In genomic region chr20:57397004-57397692, GRCh38 we compare ENCODE assay signal across 10 cellular contexts. TPM values are rescaled to one million over a fixed set of nuclear protein-coding genes. Genes with fewer than 3 reads are reported as not detected.
DNase-seq lines count a peak whose midpoint lies in the region; ATAC-seq and TF ChIP-seq lines count a peak whose summit lies in the region.
"Had no signal": no experiment of that assay in that cellular context is flagged by ENCODE, and none has a peak within 500 bp of the region (broad histone marks: within the 10 kb centered on the region; RNA-seq: fewer than 3 reads in every experiment).

No MANE protein-coding gene starts in this region.

- TF ChIP-seq EP300 in esophagus muscularis mucosa (IDR thresholded peaks at IDR 0.05), result no peak

- 46% methylated on average over 8 of the region's 15 CpGs for WGBS in esophagus muscularis mucosa
- WGBS in prostate gland, result 59% methylated on average over 15 of the region's 15 CpGs

- BruUV-seq in Calu3 (replicated peaks; lab: Mats Ljungman, UMichigan), result no TSS peak

- H3K27ac Mint-ChIP-seq in T-helper 1 cell treated with Interleukin-12 subunit alpha and Interleukin-12 subunit beta and Interleukin-4 antibody, amounts not matched to agents 30 μg/mL and 1 μg/mL, for 36 hours, result peak overlapping the region; percentile 96
- no peak overlapping the region for H3K27ac Mint-ChIP-seq in Calu3 (ENCODE audit: unreplicated experiment)

- DNase-seq in GM12864 (ENCODE audit: low read depth) (no peak), esophagus muscularis mucosa (ENCODE audit: extremely low spot score) (no peak), prostate gland (ENCODE audit: low spot score) (no peak), GOT3 (lab: John Stamatoyannopoulos, UW) (no peak), Calu3 (no peak)
- DNase-seq: activated CD4-positive, CD25-positive, alpha-beta regulatory T cell treated with anti-CD3 and anti-CD28 coated beads, Interleukin-2, amount 50 U/mL, for 72 hours; DMS53 had no signal

- peaks cover 74% of the 10 kb centered on the region for H3K4me1 Mint-ChIP-seq in T-helper 1 cell treated with Interleukin-12 subunit alpha and Interleukin-12 subunit beta and Interleukin-4 antibody, amounts not matched to agents 30 μg/mL and 1 μg/mL, for 36 hours (ENCODE audit: low read depth)
- no peaks in the 10 kb centered on the region for H3K4me1 Mint-ChIP-seq in Calu3 (ENCODE audit: low read depth, unreplicated experiment)

- TF ChIP-seq CTCF in GM12864 (IDR thresholded peaks at IDR 0.05; ENCODE audit: low read depth, low read length, missing control alignments) (no peak), esophagus muscularis mucosa (IDR thresholded peaks at IDR 0.05) (no peak), prostate gland (IDR thresholded peaks at IDR 0.05) (no peak), Calu3 (IDR thresholded peaks at IDR 0.05; ENCODE audit: unreplicated experiment) (no peak)

- intact Hi-C loops in esophagus muscularis mucosa (cut with DNase I) (no loop called here), prostate gland (cut with DNase I) (loop anchor here (10.0 kb wide), 1 partner anchor 318 kb away; the partner anchor contains the start of gene PMEPA1), Calu3 (cut with micrococcal nuclease; ENCODE audit: unreplicated experiment) (no loop called here)

- peak overlapping the region; percentile 81 for H3K4me3 Mint-ChIP-seq in T-helper 1 cell treated with Interleukin-12 subunit alpha and Interleukin-12 subunit beta and Interleukin-4 antibody, amounts not matched to agents 30 μg/mL and 1 μg/mL, for 36 hours
- no peak overlapping the region for H3K4me3 Mint-ChIP-seq in Calu3 (ENCODE audit: low read depth, unreplicated experiment)

- TF ChIP-seq POLR2A in esophagus muscularis mucosa (IDR thresholded peaks at IDR 0.05; ENCODE audit: low read depth), result no peak
- TF ChIP-seq POLR2A in prostate gland (IDR thresholded peaks at IDR 0.05), result no peak

- ATAC-seq in HG03175 (IDR thresholded peaks at IDR 0.05; ENCODE audit: unreplicated experiment) (no peak), HG02852 (IDR thresholded peaks at IDR 0.05; ENCODE audit: unreplicated experiment) (no peak)

- H3K9me3 ChIP-seq in esophagus muscularis mucosa (no peaks in the 10 kb centered on the region), prostate gland (no peaks in the 10 kb centered on the region)

- H3K4me3 ChIP-seq in GM12864 (ENCODE audit: low read depth, low read length) (peak overlapping the region; percentile 6), esophagus muscularis mucosa (peak overlapping the region in 2 of 4 donors; percentile 10 to 31), prostate gland (no peak overlapping the region)

- peaks cover 68% of the 10 kb centered on the region for H3K36me3 Mint-ChIP-seq in T-helper 1 cell treated with Interleukin-12 subunit alpha and Interleukin-12 subunit beta and Interleukin-4 antibody, amounts not matched to agents 30 μg/mL and 1 μg/mL, for 36 hours (ENCODE audit: low read depth)
- peaks cover 28% of the 10 kb centered on the region for H3K36me3 Mint-ChIP-seq in Calu3 (ENCODE audit: insufficient read depth, unreplicated experiment)

- H3K9me3 Mint-ChIP-seq in T-helper 1 cell treated with Interleukin-12 subunit alpha and Interleukin-12 subunit beta and Interleukin-4 antibody, amounts not matched to agents 30 μg/mL and 1 μg/mL, for 36 hours, result no peaks in the 10 kb centered on the region
- H3K9me3 Mint-ChIP-seq in Calu3 (ENCODE audit: low read depth, unreplicated experiment), result no peaks in the 10 kb centered on the region

- H3K4me1 ChIP-seq in esophagus muscularis mucosa (peaks cover 96 to 100% (median 100%) of the 10 kb centered on the region in 4 donors), prostate gland (replicated peaks) (peaks cover 5% of the 10 kb centered on the region)

- H3K27ac ChIP-seq in esophagus muscularis mucosa (replicated peaks in 1 of 4) (peak overlapping the region; percentile 93 to 95 (median 94)), prostate gland (peak overlapping the region; percentile 67 to 78)

- H3K27me3 Mint-ChIP-seq in T-helper 1 cell treated with Interleukin-12 subunit alpha and Interleukin-12 subunit beta and Interleukin-4 antibody, amounts not matched to agents 30 μg/mL and 1 μg/mL, for 36 hours (ENCODE audit: low read depth), result no peaks in the 10 kb centered on the region
- no peaks in the 10 kb centered on the region for H3K27me3 Mint-ChIP-seq in Calu3 (ENCODE audit: unreplicated experiment)

- H3K36me3 ChIP-seq in esophagus muscularis mucosa, result peaks cover 11 to 59% (median 37%) of the 10 kb centered on the region in 4 donors
- H3K36me3 ChIP-seq in prostate gland, result peaks cover 0 to 6% of the 10 kb centered on the region in 2 donors

- H3K27me3 ChIP-seq in esophagus muscularis mucosa (no peaks in the 10 kb centered on the region), prostate gland (replicated peaks; ENCODE audit: insufficient read depth) (no peaks in the 10 kb centered on the region)

- CTCF ChIA-PET in Calu3 (lab: Charles Lee), result no interaction called here

RNA-seq across cellular contexts. Expression of gene RBM38, which starts 6.0 kb away (rescaled TPM):
- total RNA-seq in esophagus muscularis mucosa (100 to 1,000 TPM in 2 of 4 donors, 10 to 100 TPM in 2; 67.6 to 203 (median 139) TPM), prostate gland (100 to 1,000 TPM in 1 of 2 donors, 10 to 100 TPM in 1; 29.9 to 104 TPM), Calu3 (2022) (29.5 and 32.0 TPM in 2 replicates)

RNA-seq across cellular contexts. Expression of gene RAE1, which starts 46.1 kb away (rescaled TPM):
- total RNA-seq in esophagus muscularis mucosa (10 to 100 TPM; 15.0 to 24.1 (median 21.5) TPM), prostate gland (10 to 100 TPM; 21.7 to 49.9 TPM), Calu3 (2022) (59.5 and 64.1 TPM in 2 replicates)
